ENCODE assay signal across 8 cellular contexts in the genomic region with DNA sequence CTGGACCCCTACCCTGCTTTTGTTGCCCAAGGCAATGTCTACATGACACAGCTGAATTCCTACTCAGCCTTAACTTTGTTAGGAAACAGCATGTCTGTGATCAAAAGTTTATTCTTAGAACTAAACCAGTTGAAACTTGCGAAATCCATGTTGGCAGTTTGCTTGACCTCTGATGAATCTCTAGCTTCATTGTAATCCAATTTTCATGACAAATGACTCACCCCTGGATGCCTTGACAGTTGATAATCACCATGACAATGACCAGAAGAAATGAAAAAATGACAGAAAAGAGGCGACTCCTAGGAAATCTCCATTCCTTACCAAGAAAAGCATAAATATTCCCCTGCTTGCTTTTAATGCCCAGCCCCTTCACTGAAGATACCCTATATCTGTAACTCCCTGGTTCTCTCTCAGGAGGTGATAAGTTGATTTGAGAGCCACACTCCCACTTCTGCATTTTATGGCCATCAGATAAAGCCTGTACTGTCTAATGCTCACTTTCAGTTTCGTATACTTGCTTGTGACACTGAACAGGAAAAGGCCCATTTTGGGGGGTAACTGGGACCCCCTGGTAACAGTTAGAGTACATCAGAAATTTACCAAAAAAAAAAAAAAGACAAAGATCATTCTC.
DNase-seq lines count a peak whose midpoint lies in the region; ATAC-seq and TF ChIP-seq lines count a peak whose summit lies in the region.

No MANE protein-coding gene starts in this region.

- TF ChIP-seq POLR2A in gastroesophageal sphincter (IDR thresholded peaks at IDR 0.05) (no peak), esophagus muscularis mucosa (IDR thresholded peaks at IDR 0.05; ENCODE audit: low read depth) (no peak)

- TF ChIP-seq EP300 in gastroesophageal sphincter (IDR thresholded peaks at IDR 0.05) (no peak), esophagus muscularis mucosa (IDR thresholded peaks at IDR 0.05) (no peak)

- H3K27ac ChIP-seq in gastroesophageal sphincter (no peak overlapping the region), esophagus muscularis mucosa (replicated peaks in 1 of 4) (peak overlapping the region in 1 of 4 donors; percentile 20)
- no peak overlapping the region for H3K27ac ChIP-seq in effector memory CD4-positive, alpha-beta T cell (ENCODE audit: insufficient read depth, low read length, poor library complexity, severe bottlenecking)

- WGBS in gastroesophageal sphincter (ENCODE audit: low coverage in 1 of 2), 2 donors: 0 to 41% methylated on average over 1 to 3 of the region's 3 CpGs
- WGBS in esophagus muscularis mucosa: 43% methylated on average over 3 of the region's 3 CpGs

- no peaks in the 10 kb centered on the region for H3K4me1 ChIP-seq in gastroesophageal sphincter
- H3K4me1 ChIP-seq in effector memory CD4-positive, alpha-beta T cell (ENCODE audit: control insufficient read depth, insufficient read depth, low read length, poor library complexity, severe bottlenecking): no peaks in the 10 kb centered on the region
- no peaks in the 10 kb centered on the region for H3K4me1 ChIP-seq in esophagus muscularis mucosa

- H3K27me3 ChIP-seq in gastroesophageal sphincter (no peaks in the 10 kb centered on the region), esophagus muscularis mucosa (no peaks in the 10 kb centered on the region)
- no peaks in the 10 kb centered on the region for H3K27me3 ChIP-seq in effector memory CD4-positive, alpha-beta T cell (replicated peaks; ENCODE audit: control insufficient read depth, insufficient read depth, low read length, poor library complexity, severe bottlenecking)

- TF ChIP-seq CTCF in gastroesophageal sphincter (IDR thresholded peaks at IDR 0.05): no peak
- no peak for TF ChIP-seq CTCF in foreskin fibroblast (IDR thresholded peaks at IDR 0.05; ENCODE audit: low read depth, low read length)
- TF ChIP-seq CTCF in esophagus muscularis mucosa (IDR thresholded peaks at IDR 0.05): no peak

- peak; percentile 94 for ATAC-seq in HG02623 (IDR thresholded peaks at IDR 0.05; ENCODE audit: unreplicated experiment)
- ATAC-seq in gastroesophageal sphincter: peak; percentile 77

- no peaks in the 10 kb centered on the region for H3K36me3 ChIP-seq in gastroesophageal sphincter
- no peaks in the 10 kb centered on the region for H3K36me3 ChIP-seq in effector memory CD4-positive, alpha-beta T cell (ENCODE audit: control insufficient read depth, insufficient read depth, low read length)
- H3K36me3 ChIP-seq in esophagus muscularis mucosa: no peaks in the 10 kb centered on the region

- intact Hi-C loops in esophagus muscularis mucosa (cut with DNase I): no loop called here

- H3K4me3 ChIP-seq in gastroesophageal sphincter (no peak overlapping the region), foreskin fibroblast (ENCODE audit: low read depth in 1 of 2, low read length in 2 of 2) (no peak overlapping the region), esophagus muscularis mucosa (no peak overlapping the region)
- H3K4me3 ChIP-seq in effector memory CD4-positive, alpha-beta T cell (ENCODE audit: insufficient read depth, low read depth, low read length, poor library complexity, severe bottlenecking): no peak overlapping the region

- DNase-seq in Daoy (ENCODE audit: low read depth) (peak; percentile 1), NCI-H226 (peak; percentile 88), foreskin fibroblast (no peak), AG08395 (ENCODE audit: low spot score) (no peak), esophagus muscularis mucosa (ENCODE audit: extremely low spot score) (no peak)
- DNase-seq in effector memory CD4-positive, alpha-beta T cell: no peak

- H3K9me3 ChIP-seq in gastroesophageal sphincter: no peaks in the 10 kb centered on the region
- no peaks in the 10 kb centered on the region for H3K9me3 ChIP-seq in effector memory CD4-positive, alpha-beta T cell (ENCODE audit: control insufficient read depth, low read length)
- H3K9me3 ChIP-seq in esophagus muscularis mucosa: no peaks in the 10 kb centered on the region

Comparison
In these comparisons a context has a peak if more than half of its experiments do, and no peak if none do; other contexts are left out.
1. DNase-seq: peak in Daoy (single experiment) and NCI-H226 (single experiment); none in foreskin fibroblast (0 of 2), effector memory CD4-positive, alpha-beta T cell (0 of 3), AG08395 (single experiment) and esophagus muscularis mucosa (single experiment).